ENCODE assay signal across 8 cellular contexts in genomic region chr3:120094776-120095225, GRCh38. TPM values are rescaled to one million over a fixed set of nuclear protein-coding genes. Genes with fewer than 3 reads are reported as not detected.
DNase-seq lines count a peak whose midpoint lies in the region; ATAC-seq and TF ChIP-seq lines count a peak whose summit lies in the region.

No MANE protein-coding gene starts in this region.

- H3K4me2 ChIP-seq in GM23248 (ENCODE audit: unreplicated experiment) = peak overlapping the region; percentile 87
- peak overlapping the region; percentile 73 for H3K4me2 ChIP-seq in OCI-LY7 (ENCODE audit: low read length)
- H3K4me2 ChIP-seq in trophoblast cell (ENCODE audit: low read length) = peak overlapping the region; percentile 82

- H3K36me3 ChIP-seq in GM23248 (ENCODE audit: low read depth) (no peaks in the 10 kb centered on the region), OCI-LY7 (ENCODE audit: insufficient read depth, low read length) (peaks cover 12% of the 10 kb centered on the region), trophoblast cell (ENCODE audit: control insufficient read depth in 1 of 2, insufficient read depth in 2 of 2, low read length in 2 of 2) (no peaks in the 10 kb centered on the region)

- H2AK5ac ChIP-seq in trophoblast cell (ENCODE audit: low read length) = no peak overlapping the region

- peak overlapping the region; percentile 98 for H4K8ac ChIP-seq in trophoblast cell (ENCODE audit: low read depth, low read length)

- H3K14ac ChIP-seq in trophoblast cell (ENCODE audit: low read length) = no peak overlapping the region

- H2BK12ac ChIP-seq in trophoblast cell (ENCODE audit: low read length) = no peak overlapping the region

- DNase-seq in GM03348 (ENCODE audit: low spot score) (peak; percentile 96), GM23248 (peak; percentile 99), KG1 (lab: John Stamatoyannopoulos, UW) (peak; percentile 98), OCI-LY7 (ENCODE audit: low spot score) (peak; percentile 98), amniotic stem cell (lab: John Stamatoyannopoulos, UW) (peak; percentile 99), left cardiac atrium (peak; percentile 97), trophoblast cell (peak; percentile 100), ecto neural progenitor cell (ENCODE audit: low spot score) (no peak)

- H3K9ac ChIP-seq in GM23248 = peak overlapping the region; percentile 97
- H3K9ac ChIP-seq in trophoblast cell (ENCODE audit: low read length) = no peak overlapping the region

- peak overlapping the region; percentile 100 for H4K91ac ChIP-seq in trophoblast cell (ENCODE audit: low read depth, low read length)

- peak; percentile 88 to 92 for ATAC-seq in left cardiac atrium

- no peak for TF ChIP-seq CTCF in OCI-LY7 (conservative IDR thresholded peaks at IDR 0.05; ENCODE audit: low read length)

- peaks cover 70% of the 10 kb centered on the region for H3K79me2 ChIP-seq in GM23248 (ENCODE audit: insufficient read depth)
- peaks cover 67% of the 10 kb centered on the region for H3K79me2 ChIP-seq in OCI-LY7 (ENCODE audit: insufficient read depth, low read depth, low read length)
- H3K79me2 ChIP-seq in trophoblast cell (ENCODE audit: control insufficient read depth, insufficient read depth, low read length, poor library complexity) = peaks cover 18% of the 10 kb centered on the region

- no TSS peak for BruUV-seq in OCI-LY7 (replicated peaks; lab: Mats Ljungman, UMichigan)

- in situ Hi-C loops in GM23248 (cut with MboI) = no loop called here

- H2BK120ac ChIP-seq in trophoblast cell (ENCODE audit: insufficient read depth, low read length, poor library complexity) = peak overlapping the region; percentile 9

- H3K27ac ChIP-seq in GM23248 (peak overlapping the region; percentile 98), OCI-LY7 (ENCODE audit: low read depth, low read length, poor library complexity, severe bottlenecking) (peak overlapping the region; percentile 97), trophoblast cell (ENCODE audit: low read depth, low read length) (peak overlapping the region; percentile 100)

- H4K20me1 ChIP-seq in GM23248 (ENCODE audit: insufficient read depth) (peaks cover 28% of the 10 kb centered on the region), OCI-LY7 (ENCODE audit: insufficient read depth, low read length) (peaks cover 32% of the 10 kb centered on the region)

- peaks cover 15% of the 10 kb centered on the region for H3F3A ChIP-seq in GM23248 (ENCODE audit: insufficient read depth)

- 1% methylated on average over 31 of the region's 31 CpGs for WGBS in GM23248 (ENCODE audit: low coverage in 1 of 2, low lambda C conversion rate in 2 of 2, missing lambda C conversion rate in 2 of 2), 2 experiments
- no CpG with 5 or more reads among the region's 31 CpGs for WGBS in trophoblast cell (ENCODE audit: extremely low coverage, insufficient coverage, insufficient read length)

- H3K4me3 ChIP-seq in GM23248 = peak overlapping the region; percentile 85
- H3K4me3 ChIP-seq in OCI-LY7 (ENCODE audit: low read depth, low read length, poor library complexity, severe bottlenecking) = peak overlapping the region; percentile 81
- no peak overlapping the region for H3K4me3 ChIP-seq in trophoblast cell (ENCODE audit: low read depth, low read length)

- peak overlapping the region; percentile 83 for H2AFZ ChIP-seq in GM23248
- H2AFZ ChIP-seq in OCI-LY7 (ENCODE audit: low read length) = peak overlapping the region; percentile 70; the same call in 1 of the 2 replicates
- peak overlapping the region; percentile 93 for H2AFZ ChIP-seq in trophoblast cell (ENCODE audit: insufficient read depth, low read length, poor library complexity)

- H3K9me2 ChIP-seq in GM23248 (ENCODE audit: insufficient read depth) (no peaks in the 10 kb centered on the region), OCI-LY7 (ENCODE audit: insufficient read depth, low read length) (no peaks in the 10 kb centered on the region)

- H3K27me3 ChIP-seq in GM23248 (replicated peaks; ENCODE audit: insufficient read depth) (no peaks in the 10 kb centered on the region), trophoblast cell (ENCODE audit: insufficient read depth, low read length) (no peaks in the 10 kb centered on the region)

- peak overlapping the region; percentile 100 for H2BK5ac ChIP-seq in trophoblast cell (ENCODE audit: low read depth, low read length, poor library complexity)

- H3K18ac ChIP-seq in trophoblast cell (ENCODE audit: low read length) = no peak overlapping the region

- CTCF ChIA-PET in OCI-LY7 (lab: Charles Lee; ENCODE audit: unreplicated experiment) = interaction anchor here (1.1 to 1.4 kb wide), 2 partner anchors 11 to 24 kb away, joined by 3 to 8 read pairs; no protein-coding TSS in a partner anchor

- H4K12ac ChIP-seq in trophoblast cell (ENCODE audit: low read depth, low read length) = no peak overlapping the region

- peaks cover 24% of the 10 kb centered on the region; the same call in 1 of the 2 replicates for H3K4me1 ChIP-seq in GM23248 (ENCODE audit: insufficient read depth)
- peaks cover 26% of the 10 kb centered on the region for H3K4me1 ChIP-seq in OCI-LY7 (ENCODE audit: insufficient read depth, low read length, poor library complexity, severe bottlenecking)
- H3K4me1 ChIP-seq in trophoblast cell (ENCODE audit: control insufficient read depth in 1 of 2, insufficient read depth in 2 of 2, low read length in 2 of 2) = peaks cover 3 to 11% of the 10 kb centered on the region in 2 experiments

- POLR2A ChIA-PET in OCI-LY7 (lab: Charles Lee) = interaction anchor here (0.6 to 4.0 kb wide), 13 partner anchors 9 to 1260 kb away, joined by 3 to 31 read pairs (median 6); partner anchors contain the start of gene LRRC58

- H3K4ac ChIP-seq in trophoblast cell (ENCODE audit: low read depth, low read length) = no peak overlapping the region

- peaks cover 26% of the 10 kb centered on the region for H3K79me1 ChIP-seq in trophoblast cell (ENCODE audit: low read length)

- intact Hi-C loops in OCI-LY7 (cut with micrococcal nuclease; ENCODE audit: unreplicated experiment) = loop anchor here (1.0 to 10.0 kb wide), 5 partner anchors 254 to 648 kb away; partner anchors contain the start of genes GTF2E1, NDUFB4, POGLUT1 and RABL3
- intact Hi-C loops in left cardiac atrium (cut with DNase I) = loop anchor here (5.0 to 10.0 kb wide), 2 partner anchors 200 to 202 kb away; no protein-coding TSS in a partner anchor

- H3K23ac ChIP-seq in trophoblast cell (ENCODE audit: low read length) = no peak overlapping the region

- no peaks in the 10 kb centered on the region for H3K9me3 ChIP-seq in GM23248 (ENCODE audit: low read depth)
- H3K9me3 ChIP-seq in OCI-LY7 (ENCODE audit: low read length) = no peaks in the 10 kb centered on the region
- H3K9me3 ChIP-seq in trophoblast cell (ENCODE audit: insufficient read depth, low read depth, low read length) = no peaks in the 10 kb centered on the region

RNA-seq across cellular contexts. Expression of gene GSK3B, which starts 0.6 kb away (rescaled TPM):
- 42.6 and 43.1 TPM in 2 replicates for total RNA-seq in GM23248 (2014; rRNA removed; shearing (Covaris generic))
- polyA plus RNA-seq in GM23248 (2016; fragmentation: Nextera tagmentation; extraction: Ambion mirVana) = 19.7 and 21.2 TPM in 2 replicates
- 25.5 and 26.6 TPM in 2 replicates for total RNA-seq in OCI-LY7 (2014; rRNA removed; shearing (Covaris generic))
- total RNA-seq in OCI-LY7 (2022) (35.5 and 40.9 TPM in 2 replicates), left cardiac atrium (10 to 100 TPM; 37.0 to 39.1 TPM)
- polyA plus RNA-seq in trophoblast cell (2013) = 241 and 242 TPM in 2 replicates
